16 cellular contexts compared by ENCODE assay signal in the genomic region with DNA sequence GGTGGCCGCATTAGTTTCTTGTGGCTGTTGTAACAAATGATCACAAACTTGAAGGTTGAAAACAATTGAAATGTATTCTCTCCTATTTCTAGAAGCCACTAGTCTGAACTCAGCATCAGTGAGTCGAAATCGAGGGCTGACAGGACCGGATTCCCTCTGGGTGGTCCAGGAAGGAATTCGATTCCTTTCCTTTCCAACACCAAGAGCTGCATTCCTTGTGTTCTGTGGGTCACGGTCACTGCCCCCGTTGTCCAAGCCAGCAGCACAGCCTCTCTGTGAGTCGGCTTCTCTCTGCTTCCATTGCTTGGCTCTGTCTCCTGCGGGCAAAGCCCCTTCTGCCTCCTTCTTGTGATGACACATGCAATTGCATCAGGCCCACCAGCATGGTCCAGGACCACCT.
"Had no signal": no experiment of that assay in that cellular context is flagged by ENCODE, and none has a peak within 500 bp of the region (broad histone marks: within the 10 kb centered on the region; RNA-seq: fewer than 3 reads in every experiment).

No MANE protein-coding gene starts in this region.

- H3K27ac ChIP-seq: brain microvascular endothelial cell, colonic mucosa, epithelial cell of prostate, hepatocyte, tibial artery had no signal

- H3K36me3 Mint-ChIP-seq: activated naive CD8-positive, alpha-beta T cell had no signal

- H3K36me3 ChIP-seq: brain microvascular endothelial cell, colonic mucosa, tibial artery had no signal

- H3K27ac Mint-ChIP-seq: activated naive CD8-positive, alpha-beta T cell; activated T-cell treated with anti-CD3 and anti-CD28 coated beads, Interleukin-2, amount 50 U/mL, for 72 hours; endodermal cell; stimulated activated naive B cell treated with anti-CD40 and anti-IgM and Interleukin-4, amounts not matched to agents 10 μg/mL and 1 μg/mL and 100 μg/mL, for 72 hours had no signal

- H3K4me1 ChIP-seq: colonic mucosa, tibial artery had no signal

- H3K27me3 Mint-ChIP-seq: activated naive CD8-positive, alpha-beta T cell had no signal

- H3K4me3 Mint-ChIP-seq: activated naive CD8-positive, alpha-beta T cell; activated T-cell treated with anti-CD3 and anti-CD28 coated beads, Interleukin-2, amount 50 U/mL, for 72 hours; endodermal cell; naive thymus-derived CD8-positive, alpha-beta T cell; stimulated activated naive B cell treated with anti-CD40 and anti-IgM and Interleukin-4, amounts not matched to agents 10 μg/mL and 1 μg/mL and 100 μg/mL, for 72 hours had no signal

- H3K9me3 ChIP-seq: colonic mucosa, tibial artery had no signal

- H3K27me3 ChIP-seq: brain microvascular endothelial cell, colonic mucosa, hepatocyte had no signal

- H3K4me3 ChIP-seq: colonic mucosa, hepatocyte, tibial artery had no signal

- ATAC-seq: activated T-cell treated with anti-CD3 and anti-CD28 coated beads, Interleukin-2, amount 50 U/mL, for 72 hours; naive thymus-derived CD8-positive, alpha-beta T cell; stimulated activated naive B cell treated with anti-CD40 and anti-IgM and Interleukin-4, amounts not matched to agents 10 μg/mL and 1 μg/mL and 100 μg/mL, for 72 hours had no signal

- DNase-seq: activated CD4-positive, CD25-positive, alpha-beta regulatory T cell treated with anti-CD3 and anti-CD28 coated beads, Interleukin-2, amount 50 U/mL, for 72 hours; activated CD8-positive, alpha-beta memory T cell treated with anti-CD3 and anti-CD28 coated beads for 24 hours; activated gamma-delta T cell treated with Interleukin-2 at 50 U/mL for 16 hours; activated T-cell treated with anti-CD3 and anti-CD28 coated beads, Interleukin-2, amount 50 U/mL, for 72 hours; brain microvascular endothelial cell; central memory CD4-positive, alpha-beta T cell; colonic mucosa; endodermal cell; foreskin fibroblast; mesenchymal stem cell; naive thymus-derived CD8-positive, alpha-beta T cell; stimulated activated naive B cell treated with anti-CD40 and anti-IgM and Interleukin-4, amounts not matched to agents 10 μg/mL and 1 μg/mL and 100 μg/mL, for 72 hours; tibial artery had no signal
